Comparison of ENCODE assay signal across 15 cellular contexts in genomic region chrX:1477801-1478458, GRCh38. TPM values are rescaled to one million over a fixed set of nuclear protein-coding genes. Genes with fewer than 3 reads are reported as not detected.
A peak's percentile ranks its signal among the peaks of the same experiment; 100 is the strongest.
DNase-seq lines count a peak whose midpoint lies in the region; ATAC-seq, FAIRE-seq and TF ChIP-seq lines count a peak whose summit lies in the region.
"Had no signal": no experiment of that assay in that cellular context is flagged by ENCODE, and none has a peak within 500 bp of the region (broad histone marks: within the 10 kb centered on the region; RNA-seq: fewer than 3 reads in every experiment).

No MANE protein-coding gene starts in this region.

- no peak overlapping the region for H3K27ac ChIP-seq in brain microvascular endothelial cell
- H3K27ac ChIP-seq: SJCRH30, stomach had no signal

- H3K36me3 ChIP-seq in brain microvascular endothelial cell (replicated peaks) = no peaks in the 10 kb centered on the region
- H3K36me3 ChIP-seq: SJCRH30, stomach had no signal

- no peak overlapping the region for H3K4me3 ChIP-seq in brain microvascular endothelial cell (ENCODE audit: low read depth, low read length)
- H3K4me3 ChIP-seq: SJCRH30, stomach had no signal

- CTCF ChIA-PET in activated CD4-positive, alpha-beta memory T cell treated with anti-CD3 and anti-CD28 coated beads, Interleukin-2, amount 10 ng/mL, durations not matched to agents 7 days and 5 days (lab: Charles Lee) = no interaction called here

- H3K36me3 Mint-ChIP-seq in CD14-positive monocyte (peaks cover 52 to 53% of the 10 kb centered on the region in 2 donors), immature natural killer cell (peaks cover 33 to 55% (median 36%) of the 10 kb centered on the region in 3 donors)
- peaks cover 90% of the 10 kb centered on the region for H3K36me3 Mint-ChIP-seq in activated CD4-positive, alpha-beta memory T cell treated with anti-CD3 and anti-CD28 coated beads, Interleukin-2, amount 10 ng/mL, durations not matched to agents 7 days and 5 days (ENCODE audit: low read depth)

- ATAC-seq in GM21786 (IDR thresholded peaks at IDR 0.05; ENCODE audit: unreplicated experiment) (no peak), HG02884 (IDR thresholded peaks at IDR 0.05; ENCODE audit: unreplicated experiment) (no peak)

- peak overlapping the region in 6 of 7 donors; percentile 25 to 79 (median 62) for H3K27ac Mint-ChIP-seq in CD14-positive monocyte
- H3K27ac Mint-ChIP-seq in activated CD4-positive, alpha-beta memory T cell treated with anti-CD3 and anti-CD28 coated beads, Interleukin-2, amount 10 ng/mL, durations not matched to agents 7 days and 5 days = peak overlapping the region; percentile 56
- peak overlapping the region in 5 of 6 donors; percentile 88 to 100 (median 96) for H3K27ac Mint-ChIP-seq in immature natural killer cell

- FAIRE-seq in GM12891 (lab: Jason Lieb, UNC) = no peak

- peaks cover 0 to 20% (median 0%) of the 10 kb centered on the region in 7 donors for H3K9me3 Mint-ChIP-seq in CD14-positive monocyte
- H3K9me3 Mint-ChIP-seq in activated CD4-positive, alpha-beta memory T cell treated with anti-CD3 and anti-CD28 coated beads, Interleukin-2, amount 10 ng/mL, durations not matched to agents 7 days and 5 days = peaks cover 16% of the 10 kb centered on the region
- no peaks in the 10 kb centered on the region for H3K9me3 Mint-ChIP-seq in immature natural killer cell

- H3K4me3 Mint-ChIP-seq in CD14-positive monocyte (no peak overlapping the region), immature natural killer cell (peak overlapping the region; percentile 7 to 75 (median 36))
- no peak overlapping the region for H3K4me3 Mint-ChIP-seq in activated CD4-positive, alpha-beta memory T cell treated with anti-CD3 and anti-CD28 coated beads, Interleukin-2, amount 10 ng/mL, durations not matched to agents 7 days and 5 days

- DNase-seq in CD14-positive monocyte (ENCODE audit: low spot score) (no peak), GM12891 (ENCODE audit: insufficient read length, low spot score) (no peak), immature natural killer cell (no peak), GM13977 (ENCODE audit: low spot score) (no peak), brain microvascular endothelial cell (no peak)
- DNase-seq in activated CD4-positive, alpha-beta memory T cell treated with anti-CD3 and anti-CD28 coated beads, Interleukin-2, amount 10 ng/mL, durations not matched to agents 7 days and 5 days = peak; percentile 16
- DNase-seq: activated CD4-positive, alpha-beta T cell treated with anti-CD3 and anti-CD28 coated beads, Interleukin-2, amount 50 U/mL, for 4 hours; C1 segment of cervical spinal cord; foreskin fibroblast; NCI-H187 treated with DMSO at 0.1 percent for 48 hours; NCI-H82; SJCRH30; stomach had no signal

- no peaks in the 10 kb centered on the region for H3K27me3 ChIP-seq in brain microvascular endothelial cell (replicated peaks)
- H3K27me3 ChIP-seq: SJCRH30 had no signal

- TF ChIP-seq CTCF in CD14-positive monocyte (IDR thresholded peaks at IDR 0.05) (no peak), GM13977 (IDR thresholded peaks at IDR 0.05; ENCODE audit: extremely low read depth, insufficient read depth, missing control alignments) (no peak), brain microvascular endothelial cell (IDR thresholded peaks at IDR 0.05; ENCODE audit: low read depth, low read length, missing control alignments) (no peak)

- intact Hi-C loops in CD14-positive monocyte (cut with micrococcal nuclease) = no loop called here

- H3K27me3 Mint-ChIP-seq in CD14-positive monocyte (ENCODE audit: low read depth in 3 of 3) (peaks cover 0 to 2% (median 1%) of the 10 kb centered on the region in 3 donors), immature natural killer cell (ENCODE audit: low read depth in 3 of 3) (peaks cover 16 to 41% (median 32%) of the 10 kb centered on the region in 3 donors)
- H3K27me3 Mint-ChIP-seq in activated CD4-positive, alpha-beta memory T cell treated with anti-CD3 and anti-CD28 coated beads, Interleukin-2, amount 10 ng/mL, durations not matched to agents 7 days and 5 days = no peaks in the 10 kb centered on the region

- H3K4me1 Mint-ChIP-seq in CD14-positive monocyte = peaks cover 48% of the 10 kb centered on the region
- H3K4me1 Mint-ChIP-seq in activated CD4-positive, alpha-beta memory T cell treated with anti-CD3 and anti-CD28 coated beads, Interleukin-2, amount 10 ng/mL, durations not matched to agents 7 days and 5 days = peaks cover 90% of the 10 kb centered on the region
- H3K4me1 Mint-ChIP-seq in immature natural killer cell = peaks cover 76 to 96% of the 10 kb centered on the region in 2 donors

- TF ChIP-seq POLR2A in GM12891 (IDR thresholded peaks at IDR 0.05; ENCODE audit: low read depth, low read length) = no peak

- POLR2A ChIA-PET in activated CD4-positive, alpha-beta memory T cell treated with anti-CD3 and anti-CD28 coated beads, Interleukin-2, amount 10 ng/mL, durations not matched to agents 7 days and 5 days (lab: Charles Lee) = no interaction called here

- in situ Hi-C loops in GM13977 (cut with MboI; ENCODE audit: low pct_unique_long_range_greater_than_20kb, low sequenced_read_pairs, unreplicated experiment) = no loop called here
- in situ Hi-C loops in brain microvascular endothelial cell (cut with HindIII; ENCODE audit: low pct_ligation_motif_present, low sequenced_read_pairs) = no loop called here

TF ChIP-seq in GM12891, 5 proteins besides CTCF, POLR2A, EP300 and RAD21:
- no peak for TF ChIP-seq TAF1 (IDR thresholded peaks at IDR 0.05; ENCODE audit: low read depth, low read length)
- TF ChIP-seq SPI1 (IDR thresholded peaks at IDR 0.05; ENCODE audit: low read depth, low read length) = 0 out of 2 replicates have a peak, but pooled peaks have one; percentile 11

RNA-seq across cellular contexts. Expression of gene ASMTL, which starts 25.2 kb away (rescaled TPM):
- polyA plus RNA-seq in CD14-positive monocyte (10 to 100 TPM; 31.0 to 31.5 TPM), immature natural killer cell (10 to 100 TPM; 58.1 to 68.6 (median 67.1) TPM)
- 59.7 TPM for polyA plus RNA-seq in GM12891 (2012; ENCODE audit: low read depth, missing spikeins)
- 10 to 100 TPM; 62.2 to 63.3 TPM for total RNA-seq in activated CD4-positive, alpha-beta memory T cell treated with anti-CD3 and anti-CD28 coated beads, Interleukin-2, amount 10 ng/mL, durations not matched to agents 7 days and 5 days

RNA-seq across cellular contexts. Expression of gene P2RY8, which starts 59.1 kb away (rescaled TPM):
- polyA plus RNA-seq in CD14-positive monocyte (10 to 100 TPM; 33.3 to 40.0 TPM), immature natural killer cell (100 to 1,000 TPM in 2 of 3 donors, 10 to 100 TPM in 1; 96.8 to 232 (median 119) TPM)
- polyA plus RNA-seq in GM12891 (2012; ENCODE audit: low read depth, missing spikeins) = 42.6 TPM
- 100 to 1,000 TPM; 177 to 180 TPM for total RNA-seq in activated CD4-positive, alpha-beta memory T cell treated with anti-CD3 and anti-CD28 coated beads, Interleukin-2, amount 10 ng/mL, durations not matched to agents 7 days and 5 days

Comparison
In these comparisons a context has a peak if more than half of its experiments do, and no peak if none do; other contexts are left out.
1. H3K4me3 Mint-ChIP-seq: peak in immature natural killer cell (5 of 5); none in CD14-positive monocyte (0 of 2) and activated CD4-positive, alpha-beta memory T cell treated with anti-CD3 and anti-CD28 coated beads, Interleukin-2, amount 10 ng/mL, durations not matched to agents 7 days and 5 days (single experiment).
2. Peak in every context shown above with its lines, with median percentiles within 50 percentile points of each other: H3K27ac Mint-ChIP-seq.